In genomic region chr2:185201063-185201462, GRCh38 we compare ENCODE assay signal across 1 cellular context.
TF ChIP-seq lines count a peak whose summit lies in the region.

No MANE protein-coding gene starts in this region.

TF ChIP-seq in HEK293, 187 proteins besides CTCF, POLR2A, EP300 and RAD21 (continued from another document):
- TF ChIP-seq KLF10 (tag by site-specific recombination; IDR thresholded peaks at IDR 0.05) = no peak
